11 cellular contexts compared by ENCODE assay signal in the genomic region with DNA sequence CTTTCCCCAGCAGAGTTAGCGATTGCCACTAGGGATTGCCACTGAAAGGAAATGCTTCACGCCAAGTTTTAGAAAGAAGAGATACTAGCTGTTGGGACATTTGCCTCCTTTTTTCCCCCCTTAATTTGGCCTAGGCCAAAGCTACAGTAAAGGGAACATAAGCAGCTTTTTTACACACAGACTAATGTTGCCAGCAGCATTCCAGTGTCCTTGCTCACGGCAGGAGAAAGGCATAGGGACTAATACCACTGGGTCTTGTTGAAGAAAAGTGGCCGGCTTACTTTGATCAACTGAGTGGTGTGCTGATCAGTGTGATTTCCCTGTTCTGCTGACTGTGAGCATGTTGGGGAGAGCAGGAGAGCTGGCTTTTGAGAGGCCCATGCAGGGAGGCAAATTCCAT.
DNase-seq lines count a peak whose midpoint lies in the region; ATAC-seq and TF ChIP-seq lines count a peak whose summit lies in the region.
"Had no signal": no experiment of that assay in that cellular context is flagged by ENCODE, and none has a peak within 500 bp of the region (broad histone marks: within the 10 kb centered on the region; RNA-seq: fewer than 3 reads in every experiment).

No MANE protein-coding gene starts in this region.

- H3K36me3 Mint-ChIP-seq in activated CD8-positive, alpha-beta T cell treated with anti-CD3 and anti-CD28 coated beads, Interleukin-2, amount 10 ng/mL, durations not matched to agents 7 days and 5 days (ENCODE audit: low read depth), result peaks cover 2% of the 10 kb centered on the region

- ATAC-seq in PC-3, result peak; percentile 47; the same call in 1 of the 2 replicates
- no peak for ATAC-seq in activated CD8-positive, alpha-beta T cell treated with anti-CD3 and anti-CD28 coated beads, Interleukin-2, amount 10 ng/mL, durations not matched to agents 7 days and 5 days
- no peak for ATAC-seq in HG02981 (IDR thresholded peaks at IDR 0.05; ENCODE audit: unreplicated experiment)
- ATAC-seq: left lobe of liver had no signal

- H3K9ac ChIP-seq in PC-3 (ENCODE audit: low read length), result no peak overlapping the region

- H3K36me3 ChIP-seq in BJ (ENCODE audit: control insufficient read depth, insufficient read depth, low read length), result peaks cover 1% of the 10 kb centered on the region; the same call in 1 of the 2 replicates
- no peaks in the 10 kb centered on the region for H3K36me3 ChIP-seq in PC-3 (ENCODE audit: low read depth, low read length)

- H3F3A ChIP-seq in PC-3 (ENCODE audit: low read length, unreplicated experiment), result no peaks in the 10 kb centered on the region

- no peaks in the 10 kb centered on the region for H3K9me3 Mint-ChIP-seq in activated CD8-positive, alpha-beta T cell treated with anti-CD3 and anti-CD28 coated beads, Interleukin-2, amount 10 ng/mL, durations not matched to agents 7 days and 5 days (ENCODE audit: insufficient read depth)
- H3K9me3 Mint-ChIP-seq: stimulated activated naive CD8-positive, alpha-beta T cell treated with anti-CD3 and anti-CD28 coated beads, Interleukin-15, Interleukin-2, amounts not matched to agents 100 ng/mL and 50 ng/mL, for 24 hours had no signal

- H3K4me3 Mint-ChIP-seq in activated CD8-positive, alpha-beta T cell treated with anti-CD3 and anti-CD28 coated beads, Interleukin-2, amount 10 ng/mL, durations not matched to agents 7 days and 5 days, result no peak overlapping the region
- H3K4me3 Mint-ChIP-seq: stimulated activated naive CD8-positive, alpha-beta T cell treated with anti-CD3 and anti-CD28 coated beads, Interleukin-15, Interleukin-2, amounts not matched to agents 100 ng/mL and 50 ng/mL, for 24 hours had no signal

- CTCF ChIA-PET in BJ (lab: Yijun Ruan, JAX) (interaction anchor here (0.9 to 1.2 kb wide), 3 partner anchors 10 to 86 kb away, joined by 3 to 6 read pairs (median 4); no protein-coding TSS in a partner anchor), PC-3 (lab: Charles Lee) (no interaction called here)
- CTCF ChIA-PET in activated CD8-positive, alpha-beta T cell treated with anti-CD3 and anti-CD28 coated beads, Interleukin-2, amount 10 ng/mL, durations not matched to agents 7 days and 5 days (lab: Charles Lee), result interaction anchor here (3.5 kb wide), 1 partner anchor 85 kb away, joined by 9 read pairs; no protein-coding TSS in a partner anchor

- no peak overlapping the region for H2AFZ ChIP-seq in PC-3 (ENCODE audit: low read length)

- no peak overlapping the region for H3K27ac ChIP-seq in PC-3 (ENCODE audit: low read length)

- H3K4me1 Mint-ChIP-seq in activated CD8-positive, alpha-beta T cell treated with anti-CD3 and anti-CD28 coated beads, Interleukin-2, amount 10 ng/mL, durations not matched to agents 7 days and 5 days (ENCODE audit: low read depth), result peaks cover 4% of the 10 kb centered on the region

- DNase-seq in BJ (ENCODE audit: low read depth) (peak; percentile 44), PC-3 (peak; percentile 23), fibroblast of villous mesenchyme (ENCODE audit: low read depth) (peak; percentile 75), non-pigmented ciliary epithelial cell (ENCODE audit: low read depth) (peak; percentile 83), UCSD-AML1 (lab: John Stamatoyannopoulos, UW; ENCODE audit: unreplicated experiment) (no peak), hippocampal formation (lab: John Stamatoyannopoulos, UW) (no peak)
- no peak for DNase-seq in activated CD8-positive, alpha-beta T cell treated with anti-CD3 and anti-CD28 coated beads, Interleukin-2, amount 10 ng/mL, durations not matched to agents 7 days and 5 days
- DNase-seq: NCI-H774 had no signal

- no peak for TF ChIP-seq CTCF in BJ (IDR thresholded peaks at IDR 0.05; ENCODE audit: insufficient read depth, low read depth, low read length)
- no peak for TF ChIP-seq CTCF in PC-3 (conservative IDR thresholded peaks at IDR 0.05; ENCODE audit: low read depth, low read length)
- TF ChIP-seq CTCF in fibroblast of villous mesenchyme (IDR thresholded peaks at IDR 0.05; ENCODE audit: insufficient read depth, low read depth, low read length), result no peak

- H3K4me3 ChIP-seq in BJ (ENCODE audit: low read depth, low read length) (no peak overlapping the region), PC-3 (ENCODE audit: low read length) (no peak overlapping the region), fibroblast of villous mesenchyme (ENCODE audit: low read depth, low read length) (no peak overlapping the region)

- no peaks in the 10 kb centered on the region for H3K27me3 ChIP-seq in BJ (ENCODE audit: control insufficient read depth, insufficient read depth, low read length)
- H3K27me3 ChIP-seq in PC-3 (ENCODE audit: low read length), result no peaks in the 10 kb centered on the region

- H3K9me3 ChIP-seq in PC-3 (ENCODE audit: low read length), result no peaks in the 10 kb centered on the region

- POLR2A ChIA-PET in BJ (lab: Charles Lee) (no interaction called here), PC-3 (lab: Charles Lee; ENCODE audit: unreplicated experiment) (no interaction called here)
- POLR2A ChIA-PET in activated CD8-positive, alpha-beta T cell treated with anti-CD3 and anti-CD28 coated beads, Interleukin-2, amount 10 ng/mL, durations not matched to agents 7 days and 5 days (lab: Charles Lee), result no interaction called here

- no TSS peak for BruUV-seq in PC-3 (replicated peaks; lab: Mats Ljungman, UMichigan)

- H3K9me2 ChIP-seq in PC-3 (replicated peaks; ENCODE audit: low read length), result no peaks in the 10 kb centered on the region

- H4K20me1 ChIP-seq in PC-3 (ENCODE audit: low read length), result no peaks in the 10 kb centered on the region

- H3K27ac Mint-ChIP-seq in activated CD8-positive, alpha-beta T cell treated with anti-CD3 and anti-CD28 coated beads, Interleukin-2, amount 10 ng/mL, durations not matched to agents 7 days and 5 days, result no peak overlapping the region
- H3K27ac Mint-ChIP-seq: stimulated activated naive CD8-positive, alpha-beta T cell treated with anti-CD3 and anti-CD28 coated beads, Interleukin-15, Interleukin-2, amounts not matched to agents 100 ng/mL and 50 ng/mL, for 24 hours had no signal

- H3K4me1 ChIP-seq in PC-3 (ENCODE audit: insufficient read depth, low read length), result peaks cover 16% of the 10 kb centered on the region

- H3K79me2 ChIP-seq in PC-3 (ENCODE audit: low read length), result no peaks in the 10 kb centered on the region

- no peak overlapping the region for H3K4me2 ChIP-seq in PC-3 (ENCODE audit: low read length)

- H3K27me3 Mint-ChIP-seq in activated CD8-positive, alpha-beta T cell treated with anti-CD3 and anti-CD28 coated beads, Interleukin-2, amount 10 ng/mL, durations not matched to agents 7 days and 5 days (ENCODE audit: low read depth), result no peaks in the 10 kb centered on the region
- H3K27me3 Mint-ChIP-seq: stimulated activated naive CD8-positive, alpha-beta T cell treated with anti-CD3 and anti-CD28 coated beads, Interleukin-15, Interleukin-2, amounts not matched to agents 100 ng/mL and 50 ng/mL, for 24 hours had no signal

- intact Hi-C loops in PC-3 (cut with micrococcal nuclease), result no loop called here

Comparison
In these comparisons a context has a peak if more than half of its experiments do, and no peak if none do; other contexts are left out.
1. DNase-seq: peak in BJ (single experiment), PC-3 (single experiment), fibroblast of villous mesenchyme (single experiment) and non-pigmented ciliary epithelial cell (single experiment); none in activated CD8-positive, alpha-beta T cell treated with anti-CD3 and anti-CD28 coated beads, Interleukin-2, amount 10 ng/mL, durations not matched to agents 7 days and 5 days (single experiment), UCSD-AML1 (single experiment) and hippocampal formation (0 of 2).